In genomic region chr17:3574231-3574630, GRCh38 we compare ENCODE assay signal across 20 cellular contexts. TPM values are rescaled to one million over a fixed set of nuclear protein-coding genes. Genes with fewer than 3 reads are reported as not detected.
"Had no signal": no experiment of that assay in that cellular context is flagged by ENCODE, and none has a peak within 500 bp of the region (broad histone marks: within the 10 kb centered on the region; RNA-seq: fewer than 3 reads in every experiment).

No MANE protein-coding gene starts in this region.

- DNase-seq: central memory CD4-positive, alpha-beta T cell; effector CD4-positive, alpha-beta T cell; esophagus squamous epithelium; foreskin fibroblast; immature natural killer cell; kidney glomerular epithelial cell; nephron progenitor cell; sigmoid colon; stimulated activated CD4-positive, alpha-beta T cell treated with anti-CD3 and anti-CD28 coated beads, Interleukin-2, amount 100 ng/mL, for 24 hours; stimulated activated CD4-positive, alpha-beta T cell treated with anti-CD3 and anti-CD28 coated beads, Interleukin-4, amount 100 ng/mL, for 4 hours; stimulated activated naive B cell treated with anti-CD40 and anti-IgM and Interleukin-4, amounts not matched to agents 10 μg/mL and 1 μg/mL and 100 μg/mL, for 72 hours; stimulated activated naive CD8-positive, alpha-beta T cell treated with anti-CD3 and anti-CD28 coated beads, Interleukin-15, amount 100 ng/mL, for 72 hours; substantia nigra; thyroid gland had no signal

- FAIRE-seq: urothelium cell line had no signal

- H3K4me1 ChIP-seq: esophagus squamous epithelium, sigmoid colon, thyroid gland had no signal

- H3K9me3 ChIP-seq: esophagus squamous epithelium, neutrophil, sigmoid colon, thyroid gland had no signal

- H3K36me3 ChIP-seq: thyroid gland had no signal

- ATAC-seq: left lobe of liver; stimulated activated naive B cell treated with anti-CD40 and anti-IgM and Interleukin-4, amounts not matched to agents 10 μg/mL and 1 μg/mL and 100 μg/mL, for 72 hours; stimulated activated naive CD8-positive, alpha-beta T cell treated with anti-CD3 and anti-CD28 coated beads, Interleukin-15, amount 100 ng/mL, for 72 hours had no signal

- H3K27ac ChIP-seq: coronary artery, esophagus squamous epithelium, neutrophil, sigmoid colon, skin epidermis, thyroid gland had no signal

- H3K4me3 ChIP-seq: coronary artery, esophagus squamous epithelium, sigmoid colon, skin epidermis, thyroid gland had no signal

RNA-seq across cellular contexts. Expression of gene TRPV3, which starts 16.6 kb away (rescaled TPM):
- total RNA-seq: pulmonary artery endothelial cell had no signal
